In the genomic region with DNA sequence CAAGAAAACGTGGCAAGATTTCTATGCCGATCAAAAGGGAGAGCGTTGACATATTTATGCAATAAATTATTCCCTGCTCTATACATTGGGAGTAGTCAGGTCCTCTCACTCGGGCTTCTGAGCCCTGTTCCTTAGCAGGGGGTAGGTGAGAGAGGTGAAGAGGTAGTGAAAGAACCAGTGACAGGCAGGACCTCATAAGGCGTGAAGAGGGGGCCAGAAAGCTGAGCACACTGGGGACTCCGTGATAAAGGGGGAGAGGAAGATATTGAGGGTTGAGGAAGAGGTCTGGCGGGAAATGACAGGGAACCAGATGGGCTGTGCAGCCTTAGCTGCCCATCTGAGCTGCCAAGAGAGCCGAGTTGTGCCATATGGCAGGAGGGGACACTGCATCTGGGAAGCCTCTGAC, we compare ENCODE assay signal across 8 cellular contexts. TPM values are rescaled to one million over a fixed set of nuclear protein-coding genes. Genes with fewer than 3 reads are reported as not detected.
DNase-seq lines count a peak whose midpoint lies in the region; ATAC-seq, FAIRE-seq and TF ChIP-seq lines count a peak whose summit lies in the region.

No MANE protein-coding gene starts in this region.

- H3K27me3 ChIP-seq in keratinocyte (ENCODE audit: control insufficient read depth, extremely low read depth, insufficient read depth, low read length): peaks cover 25% of the 10 kb centered on the region
- H3K27me3 ChIP-seq in upper lobe of left lung: peaks cover 0 to 37% (median 19%) of the 10 kb centered on the region in 4 donors

- peaks cover 36% of the 10 kb centered on the region for H3K4me1 Mint-ChIP-seq in activated naive CD4-positive, alpha-beta T cell treated with anti-CD3 and anti-CD28 coated beads for 36 hours (ENCODE audit: low read depth)
- H3K4me1 Mint-ChIP-seq in activated CD8-positive, alpha-beta T cell treated with anti-CD3 and anti-CD28 coated beads for 36 hours (ENCODE audit: low read depth): peaks cover 35% of the 10 kb centered on the region

- no peaks in the 10 kb centered on the region for H3K9me3 Mint-ChIP-seq in activated naive CD4-positive, alpha-beta T cell treated with anti-CD3 and anti-CD28 coated beads for 36 hours
- H3K9me3 Mint-ChIP-seq in activated CD8-positive, alpha-beta T cell treated with anti-CD3 and anti-CD28 coated beads for 36 hours: no peaks in the 10 kb centered on the region

- no peak for TF ChIP-seq POLR2A in upper lobe of left lung (IDR thresholded peaks at IDR 0.05)

- H3K9ac ChIP-seq in keratinocyte (ENCODE audit: control insufficient read depth, extremely low read depth, insufficient read depth, low read length): peak overlapping the region; percentile 52

- no peak overlapping the region for H3K27ac Mint-ChIP-seq in activated naive CD4-positive, alpha-beta T cell treated with anti-CD3 and anti-CD28 coated beads for 36 hours
- no peak overlapping the region for H3K27ac Mint-ChIP-seq in activated CD8-positive, alpha-beta T cell treated with anti-CD3 and anti-CD28 coated beads for 36 hours

- CTCF ChIA-PET in activated naive CD4-positive, alpha-beta T cell treated with anti-CD3 and anti-CD28 coated beads for 36 hours (lab: Charles Lee): no interaction called here
- CTCF ChIA-PET in activated CD8-positive, alpha-beta T cell treated with anti-CD3 and anti-CD28 coated beads for 36 hours (lab: Charles Lee): interaction anchor here (0.7 to 3.8 kb wide), 9 partner anchors 14 to 268 kb away, joined by 3 to 20 read pairs (median 4); a partner anchor contains a TSS

- no peak for DNase-seq in activated naive CD4-positive, alpha-beta T cell treated with anti-CD3 and anti-CD28 coated beads for 36 hours
- DNase-seq in activated naive CD4-positive, alpha-beta T cell (lab: John Stamatoyannopoulos, UW): no peak
- DNase-seq in activated CD8-positive, alpha-beta T cell treated with anti-CD3 and anti-CD28 coated beads for 36 hours: peak; percentile 4
- DNase-seq in keratinocyte (ENCODE audit: low read depth, low spot score) (no peak), upper lobe of left lung (no peak), GM19239 (ENCODE audit: insufficient read length, low spot score) (no peak), NOMO-1 treated with DMSO at 0.1 percent for 48 hours (lab: John Stamatoyannopoulos, UW; ENCODE audit: unreplicated experiment) (no peak)

- H4K20me1 ChIP-seq in keratinocyte (ENCODE audit: control insufficient read depth, extremely low read depth, insufficient read depth, low read length): no peaks in the 10 kb centered on the region

- no peaks in the 10 kb centered on the region for H3K36me3 Mint-ChIP-seq in activated naive CD4-positive, alpha-beta T cell treated with anti-CD3 and anti-CD28 coated beads for 36 hours (ENCODE audit: low read depth)
- no peaks in the 10 kb centered on the region for H3K36me3 Mint-ChIP-seq in activated CD8-positive, alpha-beta T cell treated with anti-CD3 and anti-CD28 coated beads for 36 hours (ENCODE audit: low read depth)

- H3K9me3 ChIP-seq in keratinocyte (ENCODE audit: control insufficient read depth, low read depth, low read length): no peaks in the 10 kb centered on the region
- H3K9me3 ChIP-seq in upper lobe of left lung: no peaks in the 10 kb centered on the region

- TF ChIP-seq CTCF in activated CD8-positive, alpha-beta T cell treated with anti-CD3 and anti-CD28 coated beads for 36 hours (IDR thresholded peaks at IDR 0.05): no peak
- TF ChIP-seq CTCF in keratinocyte (optimal IDR thresholded peaks at IDR 0.05 in 1 of 3, IDR thresholded peaks at IDR 0.05 in 1 of 3, conservative IDR thresholded peaks at IDR 0.05 in 1 of 3; ENCODE audit: extremely low read depth in 1 of 3, insufficient read depth in 2 of 3, low read length in 3 of 3) (no peak), upper lobe of left lung (IDR thresholded peaks at IDR 0.05) (no peak)

- peak overlapping the region; percentile 99 for H3K4me2 ChIP-seq in keratinocyte (ENCODE audit: control insufficient read depth, extremely low read depth, insufficient read depth, low read depth, low read length)

- 11 to 16% methylated on average over 8 of the region's 8 CpGs for WGBS in upper lobe of left lung, 2 donors

- no peaks in the 10 kb centered on the region for H3K79me2 ChIP-seq in keratinocyte (ENCODE audit: control insufficient read depth, insufficient read depth, low read length)

- H2AFZ ChIP-seq in keratinocyte (ENCODE audit: control insufficient read depth, low read length): peak overlapping the region; percentile 88

- peak overlapping the region; percentile 38 to 77 (median 69) for H3K4me3 ChIP-seq in keratinocyte (ENCODE audit: control insufficient read depth in 2 of 3, extremely low read depth in 1 of 3, insufficient read depth in 2 of 3, low read depth in 1 of 3, low read length in 3 of 3)
- H3K4me3 ChIP-seq in upper lobe of left lung: peak overlapping the region; percentile 24 to 58 (median 46)

- intact Hi-C loops in activated naive CD4-positive, alpha-beta T cell treated with anti-CD3 and anti-CD28 coated beads for 36 hours (cut with micrococcal nuclease): loop anchor here (1.0 to 10.0 kb wide), 14 partner anchors 23 to 1029 kb away; a partner anchor contains a TSS
- intact Hi-C loops in activated CD8-positive, alpha-beta T cell treated with anti-CD3 and anti-CD28 coated beads for 36 hours (cut with micrococcal nuclease): loop anchor here (5.0 kb wide), 3 partner anchors 59 to 519 kb away; a partner anchor contains a TSS

- H3K27me3 Mint-ChIP-seq in activated naive CD4-positive, alpha-beta T cell treated with anti-CD3 and anti-CD28 coated beads for 36 hours (ENCODE audit: low read depth): peaks cover 54% of the 10 kb centered on the region
- peaks cover 54% of the 10 kb centered on the region for H3K27me3 Mint-ChIP-seq in activated CD8-positive, alpha-beta T cell treated with anti-CD3 and anti-CD28 coated beads for 36 hours

- no peaks in the 10 kb centered on the region for H3K9me1 ChIP-seq in keratinocyte (ENCODE audit: control insufficient read depth, extremely low read depth, insufficient read depth, low read length)

- POLR2A ChIA-PET in activated CD8-positive, alpha-beta T cell treated with anti-CD3 and anti-CD28 coated beads for 36 hours (lab: Charles Lee): interaction anchor here (1.2 kb wide), 1 partner anchor 77 kb away, joined by 3 read pairs; no protein-coding TSS in a partner anchor

- TF ChIP-seq EP300 in upper lobe of left lung (IDR thresholded peaks at IDR 0.05): no peak

- ATAC-seq in HG03159 (IDR thresholded peaks at IDR 0.05; ENCODE audit: unreplicated experiment): peak; percentile 11
- peak; percentile 1 for ATAC-seq in activated CD8-positive, alpha-beta T cell treated with anti-CD3 and anti-CD28 coated beads for 36 hours
- ATAC-seq in upper lobe of left lung (ENCODE audit: low FRiP score in 2 of 2): no peak

- H3K4me3 Mint-ChIP-seq in activated naive CD4-positive, alpha-beta T cell treated with anti-CD3 and anti-CD28 coated beads for 36 hours: peak overlapping the region; percentile 74
- H3K4me3 Mint-ChIP-seq in activated CD8-positive, alpha-beta T cell treated with anti-CD3 and anti-CD28 coated beads for 36 hours: peak overlapping the region; percentile 74

- no peak for FAIRE-seq in keratinocyte (lab: Jason Lieb, UNC)
- no peak for FAIRE-seq in GM19239 (lab: Jason Lieb, UNC)

- no peak overlapping the region for H3K27ac ChIP-seq in keratinocyte (ENCODE audit: control insufficient read depth, insufficient read depth, low read length)
- H3K27ac ChIP-seq in upper lobe of left lung: no peak overlapping the region

- dilution Hi-C loops in keratinocyte (cut with MboI; ENCODE audit: extremely low pct_ligation_motif_present, low sequenced_read_pairs): no loop called here

- no peaks in the 10 kb centered on the region for H3K36me3 ChIP-seq in keratinocyte (ENCODE audit: control insufficient read depth in 2 of 2, extremely low read depth in 1 of 2, insufficient read depth in 2 of 2, low read length in 2 of 2)
- H3K36me3 ChIP-seq in upper lobe of left lung: no peaks in the 10 kb centered on the region

- H3K4me1 ChIP-seq in keratinocyte (ENCODE audit: control insufficient read depth, extremely low read depth, insufficient read depth, low read length) (peaks cover 28% of the 10 kb centered on the region), upper lobe of left lung (peaks cover 27 to 36% (median 30%) of the 10 kb centered on the region in 4 donors)

RNA-seq across cellular contexts. Expression of a gene that starts 0.7 kb away (rescaled TPM):
- total RNA-seq in activated naive CD4-positive, alpha-beta T cell treated with anti-CD3 and anti-CD28 coated beads for 36 hours: not detected
- total RNA-seq in activated CD8-positive, alpha-beta T cell treated with anti-CD3 and anti-CD28 coated beads for 36 hours: not detected
- 0.03 TPM in 1 of 3 replicates, not detected in the others for polyA plus RNA-seq in keratinocyte
- polyA plus RNA-seq in keratinocyte (2011; ENCODE audit: low read depth): not detected
- not detected in 2 replicates for polyA plus RNA-seq in keratinocyte (2011; cell fraction: cytosol; rRNA removed)
- polyA plus RNA-seq in keratinocyte (2011; cell fraction: nucleus; rRNA removed): not detected in 2 replicates
- not detected in 2 replicates for polyA plus RNA-seq in keratinocyte (2012; ENCODE audit: low replicate concordance)
- polyA minus RNA-seq in keratinocyte: not detected in 3 replicates
- not detected for polyA minus RNA-seq in keratinocyte (2011; cell fraction: cytosol; rRNA and poly(A)+ RNA removed)
- not detected in 2 replicates for polyA minus RNA-seq in keratinocyte (2011; cell fraction: nucleus; rRNA and poly(A)+ RNA removed)
- total RNA-seq in upper lobe of left lung: 1 to 10 TPM in 3 of 6 donors, under 1 TPM in 3; 0.09 to 5.5 (median 1.5) TPM

RNA-seq across cellular contexts. Expression of a gene that starts 13.7 kb away (rescaled TPM):
- total RNA-seq in activated naive CD4-positive, alpha-beta T cell treated with anti-CD3 and anti-CD28 coated beads for 36 hours: not detected
- not detected for total RNA-seq in activated CD8-positive, alpha-beta T cell treated with anti-CD3 and anti-CD28 coated beads for 36 hours
- 20.3 to 40.1 TPM (median 28.9 TPM) in 3 replicates for polyA plus RNA-seq in keratinocyte
- 4.6 TPM for polyA plus RNA-seq in keratinocyte (2011; ENCODE audit: low read depth)
- 16.0 and 32.1 TPM in 2 replicates for polyA plus RNA-seq in keratinocyte (2011; cell fraction: cytosol; rRNA removed)
- 19.0 and 25.3 TPM in 2 replicates for polyA plus RNA-seq in keratinocyte (2011; cell fraction: nucleus; rRNA removed)
- 12.2 and 28.4 TPM in 2 replicates for polyA plus RNA-seq in keratinocyte (2012; ENCODE audit: low replicate concordance)
- 5.7 to 15.7 TPM (median 9.3 TPM) in 3 replicates for polyA minus RNA-seq in keratinocyte
- polyA minus RNA-seq in keratinocyte (2011; cell fraction: cytosol; rRNA and poly(A)+ RNA removed): 8.6 TPM
- polyA minus RNA-seq in keratinocyte (2011; cell fraction: nucleus; rRNA and poly(A)+ RNA removed): 6.4 and 11.3 TPM in 2 replicates
- 10 to 100 TPM in 1 of 6 donors, 1 to 10 TPM in 5; 2.1 to 15.5 (median 4.3) TPM for total RNA-seq in upper lobe of left lung

RNA-seq across cellular contexts. Expression of a gene that starts 53.4 kb away (rescaled TPM):
- under 1 TPM in 1 of 2 experiments, not detected in 1; 0.17 TPM for total RNA-seq in activated naive CD4-positive, alpha-beta T cell treated with anti-CD3 and anti-CD28 coated beads for 36 hours
- under 1 TPM in 1 of 2 experiments, not detected in 1; 0.18 TPM for total RNA-seq in activated CD8-positive, alpha-beta T cell treated with anti-CD3 and anti-CD28 coated beads for 36 hours
- 0.03 to 0.15 TPM in 2 of 3 replicates, not detected in the other for polyA plus RNA-seq in keratinocyte
- not detected for polyA plus RNA-seq in keratinocyte (2011; ENCODE audit: low read depth)
- not detected in 2 replicates for polyA plus RNA-seq in keratinocyte (2011; cell fraction: cytosol; rRNA removed)
- 0.11 TPM in 1 of 2 replicates, not detected in the other for polyA plus RNA-seq in keratinocyte (2011; cell fraction: nucleus; rRNA removed)
- polyA plus RNA-seq in keratinocyte (2012; ENCODE audit: low replicate concordance): 0.07 TPM in 1 of 2 replicates, not detected in the other
- polyA minus RNA-seq in keratinocyte: not detected in 3 replicates
- not detected for polyA minus RNA-seq in keratinocyte (2011; cell fraction: cytosol; rRNA and poly(A)+ RNA removed)
- polyA minus RNA-seq in keratinocyte (2011; cell fraction: nucleus; rRNA and poly(A)+ RNA removed): not detected in 2 replicates
- total RNA-seq in upper lobe of left lung: 1 to 10 TPM in 1 of 6 donors, under 1 TPM in 3, not detected in 2; 0.22 to 2.2 (median 0.45) TPM

RNA-seq across cellular contexts. Expression of a gene that starts 59.7 kb away (rescaled TPM):
- total RNA-seq in activated naive CD4-positive, alpha-beta T cell treated with anti-CD3 and anti-CD28 coated beads for 36 hours: not detected
- not detected for total RNA-seq in activated CD8-positive, alpha-beta T cell treated with anti-CD3 and anti-CD28 coated beads for 36 hours
- 0.42 to 0.94 TPM (median 0.48 TPM) in 3 replicates for polyA plus RNA-seq in keratinocyte
- polyA plus RNA-seq in keratinocyte (2011; ENCODE audit: low read depth): 0.19 TPM
- 0.53 and 0.73 TPM in 2 replicates for polyA plus RNA-seq in keratinocyte (2011; cell fraction: cytosol; rRNA removed)
- polyA plus RNA-seq in keratinocyte (2011; cell fraction: nucleus; rRNA removed): 1.6 and 2.2 TPM in 2 replicates
- polyA plus RNA-seq in keratinocyte (2012; ENCODE audit: low replicate concordance): 1.2 and 2.8 TPM in 2 replicates
- polyA minus RNA-seq in keratinocyte: 0.13 to 0.56 TPM (median 0.30 TPM) in 3 replicates
- polyA minus RNA-seq in keratinocyte (2011; cell fraction: cytosol; rRNA and poly(A)+ RNA removed): not detected
- polyA minus RNA-seq in keratinocyte (2011; cell fraction: nucleus; rRNA and poly(A)+ RNA removed): 0.70 and 0.74 TPM in 2 replicates
- total RNA-seq in upper lobe of left lung: 1 to 10 TPM in 4 of 6 donors, under 1 TPM in 1, not detected in 1; 0.31 to 8.5 (median 2.4) TPM

Comparison
In these comparisons a context has a peak if more than half of its experiments do, and no peak if none do; other contexts are left out.
1. ATAC-seq: peak in HG03159 (single experiment) and activated CD8-positive, alpha-beta T cell treated with anti-CD3 and anti-CD28 coated beads for 36 hours (single experiment); none in upper lobe of left lung (0 of 2).